Comparison of ENCODE assay signal across 1 cellular context in the genomic region with DNA sequence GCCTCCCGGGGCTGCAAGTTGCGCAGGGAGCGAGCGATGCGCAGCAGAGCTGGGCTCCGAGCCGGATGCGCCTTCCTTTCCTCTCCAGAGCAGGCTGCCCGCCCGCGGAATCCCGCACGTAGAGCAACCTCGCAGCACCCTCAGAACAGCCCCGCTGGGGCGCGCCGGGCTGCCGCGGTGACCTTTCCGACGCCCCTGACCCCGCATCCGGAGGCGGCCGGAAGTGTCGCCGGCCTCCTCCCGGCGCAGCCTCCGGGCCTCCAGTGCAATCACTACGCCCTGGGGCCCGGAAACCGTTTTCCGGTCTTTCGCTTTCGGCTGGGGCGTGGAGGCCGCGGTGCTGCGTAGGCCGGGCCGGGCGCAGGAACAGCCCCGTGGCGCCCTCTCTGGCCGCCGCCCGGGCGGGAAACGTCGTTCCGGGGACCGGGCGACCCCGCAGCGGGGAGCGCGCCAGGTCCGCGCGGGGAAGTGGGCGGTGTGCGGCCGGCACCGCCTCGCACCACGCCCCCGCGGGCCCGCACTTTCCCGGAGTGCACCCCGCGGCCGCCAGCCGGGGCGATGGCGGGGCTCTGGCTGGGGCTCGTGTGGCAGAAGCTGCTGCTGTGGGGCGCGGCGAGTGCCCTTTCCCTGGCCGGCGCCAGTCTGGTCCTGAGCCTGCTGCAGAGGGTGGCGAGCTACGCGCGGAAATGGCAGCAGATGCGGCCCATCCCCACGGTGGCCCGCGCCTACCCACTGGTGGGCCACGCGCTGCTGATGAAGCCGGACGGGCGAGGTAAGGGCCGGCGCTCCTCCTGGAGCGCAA.
TF ChIP-seq lines count a peak whose summit lies in the region.

Gene CYP4V2, plus strand, starts transcription at position 302 of the 802 bp plus-strand sequence. Its CDS starts 257 bp downstream, at position 559.

TF ChIP-seq in H1, 55 proteins besides CTCF, POLR2A, EP300 and RAD21 (continued from another document):
- TF ChIP-seq BACH1 (IDR thresholded peaks at IDR 0.05; ENCODE audit: low read length), result peak; percentile 29; the same call in 1 of the 2 replicates
- TF ChIP-seq NANOG (IDR thresholded peaks at IDR 0.05; ENCODE audit: insufficient read depth, low read depth, low read length, poor library complexity, severe bottlenecking), result no peak
- no peak for TF ChIP-seq JUN (IDR thresholded peaks at IDR 0.05; ENCODE audit: low read depth, low read length)
- no peak for TF ChIP-seq BCL11A (IDR thresholded peaks at IDR 0.05; ENCODE audit: low read depth in 2 of 2, low read length in 2 of 2)
- TF ChIP-seq SIN3A (conservative IDR thresholded peaks at IDR 0.05 in 1 of 2, IDR thresholded peaks at IDR 0.05 in 1 of 2; ENCODE audit: low read depth in 1 of 2, low read length in 2 of 2), result 0 out of 4 replicates have a peak, but pooled peaks of 1 of the 2 experiments have one; percentile 25
- TF ChIP-seq SIRT6 (IDR thresholded peaks at IDR 0.05; ENCODE audit: low read length), result no peak
- TF ChIP-seq RBBP5 (IDR thresholded peaks at IDR 0.05; ENCODE audit: borderline replicate concordance, low read depth, low read length), result peak; percentile 91
- TF ChIP-seq RNF2 (IDR thresholded peaks at IDR 0.05; ENCODE audit: borderline replicate concordance, low read depth, low read length, missing control alignments, poor library complexity, severe bottlenecking), result peak; percentile 17
- TF ChIP-seq TBP (IDR thresholded peaks at IDR 0.05; ENCODE audit: low read depth, low read length), result no peak
- peak; percentile 48; the same call in 1 of the 2 replicates for TF ChIP-seq GABPA (IDR thresholded peaks at IDR 0.05; ENCODE audit: borderline replicate concordance, insufficient read depth, low read length)
- TF ChIP-seq TAF7 (optimal IDR thresholded peaks at IDR 0.05; ENCODE audit: borderline replicate concordance, low read depth, low read length), result peak; percentile 36
- TF ChIP-seq EGR1 (IDR thresholded peaks at IDR 0.05; ENCODE audit: borderline replicate concordance, low read depth, low read length), result no peak
- TF ChIP-seq SUZ12 (IDR thresholded peaks at IDR 0.05; ENCODE audit: low read length), result peak; percentile 50; the same call in 1 of the 2 replicates
